In genomic region chr5:91885291-91886265, GRCh38 we compare ENCODE assay signal across 17 cellular contexts.
DNase-seq lines count a peak whose midpoint lies in the region; ATAC-seq and TF ChIP-seq lines count a peak whose summit lies in the region.
"Had no signal": no experiment of that assay in that cellular context is flagged by ENCODE, and none has a peak within 500 bp of the region (broad histone marks: within the 10 kb centered on the region; RNA-seq: fewer than 3 reads in every experiment).

No MANE protein-coding gene starts in this region.

- H3K9me3 Mint-ChIP-seq in GM23338: peaks cover 3% of the 10 kb centered on the region; the same call in 1 of the 3 replicates
- no peaks in the 10 kb centered on the region for H3K9me3 Mint-ChIP-seq in activated T-helper 1 cell treated with anti-CD3 and anti-CD28 coated beads, Interleukin-12 subunit alpha, Interleukin-12 subunit beta, Interleukin-2, Interleukin-4 antibody, amounts not matched to agents 30 ng/mL and 10 ng/mL and 1 ng/mL, durations not matched to agents 14 hours and 24 hours and 36 hours
- peaks cover 6% of the 10 kb centered on the region for H3K9me3 Mint-ChIP-seq in chondrocyte (ENCODE audit: low read depth)

- H3K36me3 ChIP-seq in GM23338 (ENCODE audit: insufficient read depth): no peaks in the 10 kb centered on the region
- H3K36me3 ChIP-seq: right lobe of liver, suprapubic skin had no signal

- no peaks in the 10 kb centered on the region for H3F3A ChIP-seq in GM23338 (replicated peaks; ENCODE audit: low read depth)

- no peaks in the 10 kb centered on the region for H4K20me1 ChIP-seq in GM23338 (replicated peaks; ENCODE audit: insufficient read depth)

- H3K9me2 ChIP-seq in GM23338 (ENCODE audit: insufficient read depth): no peaks in the 10 kb centered on the region

- H3K79me2 ChIP-seq in GM23338 (replicated peaks; ENCODE audit: insufficient read depth): no peaks in the 10 kb centered on the region

- no peaks in the 10 kb centered on the region for H3K4me1 ChIP-seq in GM23338 (ENCODE audit: insufficient read depth)
- H3K4me1 ChIP-seq: right lobe of liver, suprapubic skin had no signal

- H3K36me3 Mint-ChIP-seq in GM23338 (ENCODE audit: low read depth) (no peaks in the 10 kb centered on the region), T-helper 17 cell (ENCODE audit: low read depth) (no peaks in the 10 kb centered on the region), chondrocyte (ENCODE audit: low read depth) (no peaks in the 10 kb centered on the region)
- H3K36me3 Mint-ChIP-seq in activated T-helper 1 cell treated with anti-CD3 and anti-CD28 coated beads, Interleukin-12 subunit alpha, Interleukin-12 subunit beta, Interleukin-2, Interleukin-4 antibody, amounts not matched to agents 30 ng/mL and 10 ng/mL and 1 ng/mL, durations not matched to agents 14 hours and 24 hours and 36 hours (ENCODE audit: low read depth): no peaks in the 10 kb centered on the region
- H3K36me3 Mint-ChIP-seq: CD8-positive, alpha-beta memory T cell had no signal

- no peak for TF ChIP-seq CTCF in GM23338 (conservative IDR thresholded peaks at IDR 0.05; ENCODE audit: low read depth in 2 of 2)
- TF ChIP-seq CTCF in chondrocyte (IDR thresholded peaks at IDR 0.05): no peak

- no peaks in the 10 kb centered on the region for H3K9me3 ChIP-seq in T-helper 17 cell (ENCODE audit: control insufficient read depth, low read length, poor library complexity, severe bottlenecking)
- H3K9me3 ChIP-seq: right lobe of liver, suprapubic skin had no signal

- H3K27ac Mint-ChIP-seq in GM23338: no peak overlapping the region
- no peak overlapping the region for H3K27ac Mint-ChIP-seq in activated T-helper 1 cell treated with anti-CD3 and anti-CD28 coated beads, Interleukin-12 subunit alpha, Interleukin-12 subunit beta, Interleukin-2, Interleukin-4 antibody, amounts not matched to agents 30 ng/mL and 10 ng/mL and 1 ng/mL, durations not matched to agents 14 hours and 24 hours and 36 hours
- H3K27ac Mint-ChIP-seq in T-helper 17 cell: no peak overlapping the region
- H3K27ac Mint-ChIP-seq in chondrocyte (ENCODE audit: unreplicated experiment): no peak overlapping the region
- H3K27ac Mint-ChIP-seq: activated CD4-positive, alpha-beta T cell treated with anti-CD3 and anti-CD28 coated beads, Interleukin-2, amount 10 ng/mL, durations not matched to agents 24 days and 14 days; CD8-positive, alpha-beta memory T cell had no signal

- DNase-seq in COR-L47 (lab: John Stamatoyannopoulos, UW) (peak; percentile 66), GM23338 (ENCODE audit: low spot score) (no peak), NCI-H2227 (lab: John Stamatoyannopoulos, UW; ENCODE audit: unreplicated experiment) (peak; percentile 34), fibroblast of gingiva (ENCODE audit: low read depth) (peak; percentile 4), T-helper 17 cell (no peak), chondrocyte (ENCODE audit: low spot score) (no peak)
- DNase-seq in activated T-helper 1 cell treated with anti-CD3 and anti-CD28 coated beads, Interleukin-12 subunit alpha, Interleukin-12 subunit beta, Interleukin-2, Interleukin-4 antibody, amounts not matched to agents 30 ng/mL and 10 ng/mL and 1 ng/mL, durations not matched to agents 14 hours and 24 hours and 36 hours (ENCODE audit: low spot score): no peak
- no peak for DNase-seq in stimulated activated CD4-positive, alpha-beta T cell treated with anti-CD3 and anti-CD28 coated beads, Interleukin-4, amount 100 ng/mL, for 4 hours
- DNase-seq: activated CD4-positive, alpha-beta T cell treated with anti-CD3 and anti-CD28 coated beads, Interleukin-2, amount 10 ng/mL, durations not matched to agents 24 days and 14 days; activated naive CD4-positive, alpha-beta T cell treated with anti-CD3 and anti-CD28 coated beads, Interleukin-2, amount 50 U/mL, for 16 hours; CD8-positive, alpha-beta memory T cell; right lobe of liver; stimulated activated CD4-positive, alpha-beta T cell treated with anti-CD3 and anti-CD28 coated beads, Interleukin-2, amount 100 ng/mL, for 24 hours had no signal

- no peak overlapping the region for H3K4me3 ChIP-seq in GM23338
- H3K4me3 ChIP-seq: PC-9, right lobe of liver, SK-N-MC, suprapubic skin had no signal

- no peak for ATAC-seq in GM23338
- ATAC-seq in T-helper 17 cell: no peak
- ATAC-seq: right lobe of liver had no signal

- H3K4me3 Mint-ChIP-seq in GM23338 (no peak overlapping the region), T-helper 17 cell (no peak overlapping the region), chondrocyte (ENCODE audit: unreplicated experiment) (no peak overlapping the region)
- H3K4me3 Mint-ChIP-seq in activated T-helper 1 cell treated with anti-CD3 and anti-CD28 coated beads, Interleukin-12 subunit alpha, Interleukin-12 subunit beta, Interleukin-2, Interleukin-4 antibody, amounts not matched to agents 30 ng/mL and 10 ng/mL and 1 ng/mL, durations not matched to agents 14 hours and 24 hours and 36 hours: no peak overlapping the region
- H3K4me3 Mint-ChIP-seq: activated CD4-positive, alpha-beta T cell treated with anti-CD3 and anti-CD28 coated beads, Interleukin-2, amount 10 ng/mL, durations not matched to agents 24 days and 14 days; CD8-positive, alpha-beta memory T cell had no signal

- H3K4me2 ChIP-seq in GM23338: no peak overlapping the region
- H3K4me2 ChIP-seq: PC-9 had no signal

- no peaks in the 10 kb centered on the region for H3K27me3 ChIP-seq in GM23338 (ENCODE audit: insufficient read depth)
- H3K27me3 ChIP-seq: right lobe of liver, suprapubic skin had no signal

- H3K27me3 Mint-ChIP-seq in GM23338 (ENCODE audit: insufficient read depth, low read depth, poor library complexity): no peaks in the 10 kb centered on the region
- H3K27me3 Mint-ChIP-seq in activated T-helper 1 cell treated with anti-CD3 and anti-CD28 coated beads, Interleukin-12 subunit alpha, Interleukin-12 subunit beta, Interleukin-2, Interleukin-4 antibody, amounts not matched to agents 30 ng/mL and 10 ng/mL and 1 ng/mL, durations not matched to agents 14 hours and 24 hours and 36 hours (ENCODE audit: insufficient read depth): no peaks in the 10 kb centered on the region
- no peaks in the 10 kb centered on the region for H3K27me3 Mint-ChIP-seq in T-helper 17 cell
- no peaks in the 10 kb centered on the region for H3K27me3 Mint-ChIP-seq in chondrocyte (ENCODE audit: low read depth)
- H3K27me3 Mint-ChIP-seq: activated CD4-positive, alpha-beta T cell treated with anti-CD3 and anti-CD28 coated beads, Interleukin-2, amount 10 ng/mL, durations not matched to agents 24 days and 14 days; CD8-positive, alpha-beta memory T cell had no signal

- H2AFZ ChIP-seq in GM23338: peak overlapping the region; percentile 18; the same call in 1 of the 2 replicates
- H2AFZ ChIP-seq: PC-9 had no signal

- no peak overlapping the region for H3K27ac ChIP-seq in GM23338 (ENCODE audit: low read depth)
- H3K27ac ChIP-seq: epithelial cell of prostate, PC-9, right lobe of liver, SK-N-MC, suprapubic skin had no signal

- intact Hi-C loops in activated T-helper 1 cell treated with anti-CD3 and anti-CD28 coated beads, Interleukin-12 subunit alpha, Interleukin-12 subunit beta, Interleukin-2, Interleukin-4 antibody, amounts not matched to agents 30 ng/mL and 10 ng/mL and 1 ng/mL, durations not matched to agents 14 hours and 24 hours and 36 hours (cut with micrococcal nuclease): no loop called here

- H3K4me1 Mint-ChIP-seq in GM23338 (peaks cover 4% of the 10 kb centered on the region; the same call in 1 of the 3 replicates), T-helper 17 cell (no peaks in the 10 kb centered on the region), chondrocyte (ENCODE audit: low read depth) (no peaks in the 10 kb centered on the region)
- H3K4me1 Mint-ChIP-seq in activated T-helper 1 cell treated with anti-CD3 and anti-CD28 coated beads, Interleukin-12 subunit alpha, Interleukin-12 subunit beta, Interleukin-2, Interleukin-4 antibody, amounts not matched to agents 30 ng/mL and 10 ng/mL and 1 ng/mL, durations not matched to agents 14 hours and 24 hours and 36 hours (ENCODE audit: low read depth): no peaks in the 10 kb centered on the region
- H3K4me1 Mint-ChIP-seq: activated CD4-positive, alpha-beta T cell treated with anti-CD3 and anti-CD28 coated beads, Interleukin-2, amount 10 ng/mL, durations not matched to agents 24 days and 14 days; CD8-positive, alpha-beta memory T cell had no signal

TF ChIP-seq in GM23338, 12 proteins besides CTCF, POLR2A, EP300 and RAD21 (continues in another document):
- no peak for TF ChIP-seq STAT1 (IDR thresholded peaks at IDR 0.05; ENCODE audit: unreplicated experiment)
- no peak for TF ChIP-seq JUNB (IDR thresholded peaks at IDR 0.05; ENCODE audit: unreplicated experiment)
- no peak for TF ChIP-seq EZH2 (IDR thresholded peaks at IDR 0.05; ENCODE audit: low read depth, unreplicated experiment)

Comparison
In these comparisons a context has a peak if more than half of its experiments do, and no peak if none do; other contexts are left out.
1. DNase-seq: peak in COR-L47 (single experiment), NCI-H2227 (single experiment) and fibroblast of gingiva (single experiment); none in GM23338 (single experiment), activated T-helper 1 cell treated with anti-CD3 and anti-CD28 coated beads, Interleukin-12 subunit alpha, Interleukin-12 subunit beta, Interleukin-2, Interleukin-4 antibody, amounts not matched to agents 30 ng/mL and 10 ng/mL and 1 ng/mL, durations not matched to agents 14 hours and 24 hours and 36 hours (single experiment), T-helper 17 cell (0 of 3), stimulated activated CD4-positive, alpha-beta T cell treated with anti-CD3 and anti-CD28 coated beads, Interleukin-4, amount 100 ng/mL, for 4 hours (0 of 2) and chondrocyte (single experiment).